ENCODE assay signal across 8 cellular contexts in the genomic region with DNA sequence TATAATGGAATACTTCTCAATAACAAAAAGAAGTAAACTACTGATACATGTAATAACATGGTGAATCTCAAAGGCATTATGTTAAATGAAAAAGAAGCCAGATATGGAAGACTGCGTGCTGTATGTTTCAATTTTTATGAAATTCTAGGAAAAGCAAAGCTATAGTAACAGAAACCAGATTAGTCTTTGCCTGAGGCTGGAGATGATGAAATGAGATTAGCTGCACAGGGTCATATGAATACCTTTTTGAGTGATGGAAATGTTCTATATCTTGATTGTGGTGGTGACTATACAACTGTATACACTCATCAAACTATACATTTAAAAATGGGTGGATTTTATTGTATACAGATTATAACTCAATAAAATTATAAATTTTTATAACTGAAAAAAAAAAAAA.
"Had no signal": no experiment of that assay in that cellular context is flagged by ENCODE, and none has a peak within 500 bp of the region (broad histone marks: within the 10 kb centered on the region; RNA-seq: fewer than 3 reads in every experiment).

No MANE protein-coding gene starts in this region.

- FAIRE-seq: G401.6, GM12878, GM12891, GM12892, GM18507, GM19239 had no signal

- H3K4me3 ChIP-seq: GM12878 had no signal

- ATAC-seq: GM12878 had no signal

- DNase-seq: GDM1, GF-D8 had no signal
